ENCODE assay signal across 20 cellular contexts in genomic region chr5:179432547-179432946, GRCh38.
"Had no signal": no experiment of that assay in that cellular context is flagged by ENCODE, and none has a peak within 500 bp of the region (broad histone marks: within the 10 kb centered on the region; RNA-seq: fewer than 3 reads in every experiment).

No MANE protein-coding gene starts in this region.

- H3K4me1 Mint-ChIP-seq: memory B cell had no signal

- H3K4me1 ChIP-seq: esophagus muscularis mucosa, gastrocnemius medialis, lower lobe of right lung, neural progenitor cell, stomach, transverse colon had no signal

- H3K36me3 Mint-ChIP-seq: memory B cell; mesothelial cell of epicardium; natural killer cell treated with Interleukin-12 subunit alpha and Interleukin-12 subunit beta and Interleukin-15 and Interleukin-18, amount 100 ng/mL, for 72 hours; neural progenitor cell had no signal

- H3K36me3 ChIP-seq: esophagus muscularis mucosa, gastrocnemius medialis, heart right ventricle, lower lobe of right lung, neural progenitor cell, stomach, thoracic aorta, transverse colon had no signal

- H3K27ac Mint-ChIP-seq: memory B cell; mesothelial cell of epicardium; natural killer cell treated with Interleukin-12 subunit alpha and Interleukin-12 subunit beta and Interleukin-15 and Interleukin-18, amount 100 ng/mL, for 72 hours; neural progenitor cell had no signal

- H3K4me2 ChIP-seq: neural progenitor cell had no signal

- H3K9ac ChIP-seq: neural progenitor cell had no signal

- H3K4me3 Mint-ChIP-seq: memory B cell; mesothelial cell of epicardium; natural killer cell treated with Interleukin-12 subunit alpha and Interleukin-12 subunit beta and Interleukin-15 and Interleukin-18, amount 100 ng/mL, for 72 hours; neural progenitor cell had no signal

- H3K27me3 Mint-ChIP-seq: memory B cell; natural killer cell treated with Interleukin-12 subunit alpha and Interleukin-12 subunit beta and Interleukin-15 and Interleukin-18, amount 100 ng/mL, for 72 hours had no signal

- H3K27ac ChIP-seq: epithelial cell of prostate, esophagus muscularis mucosa, gastrocnemius medialis, heart right ventricle, lower lobe of right lung, neural progenitor cell, skin epidermis, stomach, thoracic aorta, transverse colon had no signal

- H3K27me3 ChIP-seq: neural progenitor cell, transverse colon had no signal

- H2AFZ ChIP-seq: neural progenitor cell had no signal

- H3K9me3 Mint-ChIP-seq: natural killer cell treated with Interleukin-12 subunit alpha and Interleukin-12 subunit beta and Interleukin-15 and Interleukin-18, amount 100 ng/mL, for 72 hours had no signal

- DNase-seq: effector memory CD4-positive, alpha-beta T cell; gastrocnemius medialis; heart right ventricle; hypothalamus; lower lobe of right lung; stimulated activated CD4-positive, alpha-beta T cell treated with anti-CD3 and anti-CD28 coated beads, Interleukin-12 subunit alpha, Interleukin-12 subunit beta, amount 100 ng/mL, for 4 hours; stimulated activated naive CD4-positive, alpha-beta T cell; stomach; substantia nigra; transverse colon had no signal

- H3K9me3 ChIP-seq: gastrocnemius medialis, heart right ventricle, lower lobe of right lung, thoracic aorta, transverse colon had no signal

- ATAC-seq: gastrocnemius medialis; heart right ventricle; left lobe of liver; lower lobe of right lung; natural killer cell treated with Interleukin-12 subunit alpha and Interleukin-12 subunit beta and Interleukin-15 and Interleukin-18, amount 100 ng/mL, for 72 hours; sciatic nerve had no signal

- H3K4me3 ChIP-seq: esophagus muscularis mucosa, gastrocnemius medialis, heart right ventricle, lower lobe of right lung, neural progenitor cell, skin epidermis, stomach, thoracic aorta, transverse colon had no signal
